8 cellular contexts compared by ENCODE assay signal in the genomic region with DNA sequence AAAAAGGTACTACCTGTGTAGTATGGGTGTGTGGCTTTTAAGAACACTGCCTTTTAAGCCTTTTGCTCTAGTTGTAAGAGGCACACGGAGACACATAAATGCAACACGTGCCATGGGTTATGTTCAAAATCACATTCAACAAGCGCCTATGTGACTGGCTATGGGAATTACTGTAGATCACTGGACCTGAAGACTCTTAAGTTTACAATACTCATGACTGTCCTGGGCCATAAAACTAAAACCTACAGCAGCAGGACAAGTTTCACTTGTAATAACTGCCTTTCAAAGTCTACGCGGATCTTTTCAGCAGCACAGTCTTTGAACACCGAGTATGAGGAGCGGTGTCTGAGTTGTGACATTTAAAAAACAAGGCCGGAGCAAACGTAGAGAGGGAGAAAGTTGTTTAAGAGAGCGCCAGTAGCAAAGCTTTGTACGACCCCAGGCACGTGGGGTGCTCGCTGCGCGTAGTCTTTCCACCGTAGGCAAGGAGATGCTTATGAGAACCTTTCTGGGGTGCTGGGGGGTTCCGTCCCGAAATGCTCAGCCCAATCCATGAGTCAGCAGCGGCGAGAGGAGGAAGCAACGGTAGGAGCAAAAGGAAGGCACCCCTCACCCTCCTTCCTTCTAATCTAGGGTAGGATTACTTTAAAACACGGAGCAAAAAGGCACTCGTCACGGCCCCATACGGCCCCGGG. TPM values are rescaled to one million over a fixed set of nuclear protein-coding genes. Genes with fewer than 3 reads are reported as not detected.
A peak's percentile ranks its signal among the peaks of the same experiment; 100 is the strongest.
DNase-seq lines count a peak whose midpoint lies in the region; ATAC-seq, FAIRE-seq and TF ChIP-seq lines count a peak whose summit lies in the region.

No MANE protein-coding gene starts in this region.

- TF ChIP-seq CTCF in CD14-positive monocyte (IDR thresholded peaks at IDR 0.05) = no peak
- TF ChIP-seq CTCF in HL-60 (IDR thresholded peaks at IDR 0.05; ENCODE audit: insufficient read depth, low read length) = no peak
- no peak for TF ChIP-seq CTCF in VCaP (conservative IDR thresholded peaks at IDR 0.05)

- H3K9ac ChIP-seq in duodenal mucosa (ENCODE audit: low read depth in 1 of 2, low read length in 2 of 2) = peak overlapping the region; percentile 93 to 97

- no peaks in the 10 kb centered on the region for H3K27me3 ChIP-seq in HL-60 (ENCODE audit: insufficient read depth, poor library complexity, severe bottlenecking)
- H3K27me3 ChIP-seq in duodenal mucosa (ENCODE audit: control insufficient read depth in 1 of 2, insufficient read depth in 2 of 2, low read length in 2 of 2) = no peaks in the 10 kb centered on the region
- H3K27me3 ChIP-seq in mononuclear cell (ENCODE audit: insufficient read depth, low read length) = no peaks in the 10 kb centered on the region

- peak; percentile 56 for DNase-seq in CD14-positive monocyte (ENCODE audit: low spot score)
- peak; percentile 44 to 56 for DNase-seq in HL-60 (ENCODE audit: low read depth in 1 of 2, low spot score in 1 of 2)
- no peak for DNase-seq in HTR-8/SVneo (ENCODE audit: insufficient read length, low spot score)

- H3K4me3 ChIP-seq in HL-60 (replicated peaks; ENCODE audit: insufficient read depth, low read length) (peak overlapping the region; percentile 85), duodenal mucosa (ENCODE audit: low read depth in 1 of 2, low read length in 2 of 2) (peak overlapping the region; percentile 90 to 96), mononuclear cell (ENCODE audit: low read length) (peak overlapping the region; percentile 83)

- peaks cover 30 to 32% of the 10 kb centered on the region in 2 donors for H3K36me3 Mint-ChIP-seq in CD14-positive monocyte
- peaks cover 34% of the 10 kb centered on the region for H3K36me3 Mint-ChIP-seq in stimulated activated naive CD8-positive, alpha-beta T cell treated with anti-CD3 and anti-CD28 coated beads, Interleukin-15, Interleukin-2, amounts not matched to agents 100 ng/mL and 50 ng/mL, for 24 hours (ENCODE audit: low read depth)

- H3K36me3 ChIP-seq in duodenal mucosa (ENCODE audit: control insufficient read depth in 1 of 2, insufficient read depth in 2 of 2, low read length in 2 of 2) = peaks cover 14 to 19% of the 10 kb centered on the region in 2 donors

- no peaks in the 10 kb centered on the region for H3K9me3 ChIP-seq in duodenal mucosa (ENCODE audit: control insufficient read depth in 1 of 2, low read length in 2 of 2)
- no peaks in the 10 kb centered on the region for H3K9me3 ChIP-seq in mononuclear cell (ENCODE audit: low read depth, low read length)

- intact Hi-C loops in CD14-positive monocyte (cut with micrococcal nuclease) = loop anchor here in 1 of 2 donors (5.0 kb wide), 1 partner anchor 47 kb away; a partner anchor contains a TSS

- H3K27ac ChIP-seq in HL-60 (replicated peaks) (peak overlapping the region; percentile 92), VCaP (peak overlapping the region; percentile 93), duodenal mucosa (ENCODE audit: low read depth, low read length) (peak overlapping the region; percentile 72)

- H3K27me3 Mint-ChIP-seq in CD14-positive monocyte (ENCODE audit: low read depth in 3 of 3) = no peaks in the 10 kb centered on the region
- H3K27me3 Mint-ChIP-seq in stimulated activated naive CD8-positive, alpha-beta T cell treated with anti-CD3 and anti-CD28 coated beads, Interleukin-15, Interleukin-2, amounts not matched to agents 100 ng/mL and 50 ng/mL, for 24 hours = no peaks in the 10 kb centered on the region

- H3K4me1 Mint-ChIP-seq in CD14-positive monocyte = peaks cover 45% of the 10 kb centered on the region
- peaks cover 77% of the 10 kb centered on the region for H3K4me1 Mint-ChIP-seq in stimulated activated naive CD8-positive, alpha-beta T cell treated with anti-CD3 and anti-CD28 coated beads, Interleukin-15, Interleukin-2, amounts not matched to agents 100 ng/mL and 50 ng/mL, for 24 hours (ENCODE audit: low read depth)

- H3K9me3 Mint-ChIP-seq in CD14-positive monocyte = no peaks in the 10 kb centered on the region
- no peaks in the 10 kb centered on the region for H3K9me3 Mint-ChIP-seq in stimulated activated naive CD8-positive, alpha-beta T cell treated with anti-CD3 and anti-CD28 coated beads, Interleukin-15, Interleukin-2, amounts not matched to agents 100 ng/mL and 50 ng/mL, for 24 hours

- FAIRE-seq in HTR-8/SVneo (lab: Jason Lieb, UNC) = no peak

- peak overlapping the region; percentile 93 to 97 (median 95) for H3K27ac Mint-ChIP-seq in CD14-positive monocyte
- H3K27ac Mint-ChIP-seq in stimulated activated naive CD8-positive, alpha-beta T cell treated with anti-CD3 and anti-CD28 coated beads, Interleukin-15, Interleukin-2, amounts not matched to agents 100 ng/mL and 50 ng/mL, for 24 hours = peak overlapping the region; percentile 99

- peak; percentile 7 for ATAC-seq in GM19043 (IDR thresholded peaks at IDR 0.05; ENCODE audit: low read depth, unreplicated experiment)

- H3K4me1 ChIP-seq in duodenal mucosa (ENCODE audit: control insufficient read depth in 1 of 2, insufficient read depth in 2 of 2, low read length in 2 of 2) = peaks cover 28 to 33% of the 10 kb centered on the region in 2 donors
- peaks cover 30% of the 10 kb centered on the region for H3K4me1 ChIP-seq in mononuclear cell (ENCODE audit: insufficient read depth, low read length)

- H3K4me3 Mint-ChIP-seq in CD14-positive monocyte = peak overlapping the region; percentile 96 to 98
- H3K4me3 Mint-ChIP-seq in stimulated activated naive CD8-positive, alpha-beta T cell treated with anti-CD3 and anti-CD28 coated beads, Interleukin-15, Interleukin-2, amounts not matched to agents 100 ng/mL and 50 ng/mL, for 24 hours = peak overlapping the region; percentile 97

RNA-seq across cellular contexts. Expression of a gene that starts 0.7 kb away (rescaled TPM):
- 1 to 10 TPM; 5.6 to 8.8 TPM for polyA plus RNA-seq in CD14-positive monocyte
- total RNA-seq in mononuclear cell = 43.3 TPM

RNA-seq across cellular contexts. Expression of a gene that starts 3.5 kb away (rescaled TPM):
- polyA plus RNA-seq in CD14-positive monocyte = 100 to 1,000 TPM; 104 to 120 TPM
- 128 TPM for total RNA-seq in mononuclear cell

RNA-seq across cellular contexts. Expression of a gene that starts 46.7 kb away (rescaled TPM):
- 10 to 100 TPM; 42.8 to 44.9 TPM for polyA plus RNA-seq in CD14-positive monocyte
- total RNA-seq in mononuclear cell = 89.6 TPM
